Comparison of ENCODE assay signal across 8 cellular contexts in genomic region chr4:128285085-128286023, GRCh38. TPM values are rescaled to one million over a fixed set of nuclear protein-coding genes. Genes with fewer than 3 reads are reported as not detected.
DNase-seq lines count a peak whose midpoint lies in the region; ATAC-seq and TF ChIP-seq lines count a peak whose summit lies in the region.

No MANE protein-coding gene starts in this region.

- peak overlapping the region; percentile 2 for H3K27ac Mint-ChIP-seq in stimulated activated naive CD8-positive, alpha-beta T cell treated with anti-CD3 and anti-CD28 coated beads, Interleukin-15, Interleukin-2, amounts not matched to agents 100 ng/mL and 50 ng/mL, for 24 hours
- no peak overlapping the region for H3K27ac Mint-ChIP-seq in activated naive CD8-positive, alpha-beta T cell treated with anti-CD3 and anti-CD28 coated beads, Interleukin-2, amount 10 ng/mL, durations not matched to agents 7 days and 5 days

- peak overlapping the region; percentile 94 for H3K4me3 ChIP-seq in kidney epithelial cell (ENCODE audit: low read depth, low read length)

- no peak for DNase-seq in stimulated activated naive CD8-positive, alpha-beta T cell treated with anti-CD3 and anti-CD28 coated beads, Interleukin-15, Interleukin-2, amounts not matched to agents 100 U/mL and 50 U/mL, for 24 hours
- DNase-seq in activated naive CD8-positive, alpha-beta T cell treated with anti-CD3 and anti-CD28 coated beads, Interleukin-2, amount 10 ng/mL, durations not matched to agents 7 days and 5 days: no peak
- no peak for DNase-seq in kidney epithelial cell (ENCODE audit: low read depth)
- no peak for DNase-seq in 8988T
- DNase-seq in GDM1 (lab: John Stamatoyannopoulos, UW): no peak
- no peak for DNase-seq in NCI-H146 (lab: John Stamatoyannopoulos, UW)

- peak overlapping the region; percentile 89 for H3K4me3 Mint-ChIP-seq in stimulated activated naive CD8-positive, alpha-beta T cell treated with anti-CD3 and anti-CD28 coated beads, Interleukin-15, Interleukin-2, amounts not matched to agents 100 ng/mL and 50 ng/mL, for 24 hours
- H3K4me3 Mint-ChIP-seq in activated naive CD8-positive, alpha-beta T cell treated with anti-CD3 and anti-CD28 coated beads, Interleukin-2, amount 10 ng/mL, durations not matched to agents 7 days and 5 days: peak overlapping the region; percentile 92

- no peaks in the 10 kb centered on the region for H3K9me3 Mint-ChIP-seq in stimulated activated naive CD8-positive, alpha-beta T cell treated with anti-CD3 and anti-CD28 coated beads, Interleukin-15, Interleukin-2, amounts not matched to agents 100 ng/mL and 50 ng/mL, for 24 hours
- no peaks in the 10 kb centered on the region for H3K9me3 Mint-ChIP-seq in activated naive CD8-positive, alpha-beta T cell treated with anti-CD3 and anti-CD28 coated beads, Interleukin-2, amount 10 ng/mL, durations not matched to agents 7 days and 5 days

- no peak for TF ChIP-seq CTCF in kidney epithelial cell (IDR thresholded peaks at IDR 0.05; ENCODE audit: insufficient read depth, low read length, poor library complexity, severe bottlenecking)

- peaks cover 49% of the 10 kb centered on the region for H3K4me1 Mint-ChIP-seq in stimulated activated naive CD8-positive, alpha-beta T cell treated with anti-CD3 and anti-CD28 coated beads, Interleukin-15, Interleukin-2, amounts not matched to agents 100 ng/mL and 50 ng/mL, for 24 hours (ENCODE audit: low read depth)
- peaks cover 38% of the 10 kb centered on the region for H3K4me1 Mint-ChIP-seq in activated naive CD8-positive, alpha-beta T cell treated with anti-CD3 and anti-CD28 coated beads, Interleukin-2, amount 10 ng/mL, durations not matched to agents 7 days and 5 days

- peaks cover 27% of the 10 kb centered on the region for H3K36me3 Mint-ChIP-seq in stimulated activated naive CD8-positive, alpha-beta T cell treated with anti-CD3 and anti-CD28 coated beads, Interleukin-15, Interleukin-2, amounts not matched to agents 100 ng/mL and 50 ng/mL, for 24 hours (ENCODE audit: low read depth)
- H3K36me3 Mint-ChIP-seq in activated naive CD8-positive, alpha-beta T cell treated with anti-CD3 and anti-CD28 coated beads, Interleukin-2, amount 10 ng/mL, durations not matched to agents 7 days and 5 days: peaks cover 24% of the 10 kb centered on the region

- H3K36me3 ChIP-seq in kidney epithelial cell (ENCODE audit: control insufficient read depth, insufficient read depth, low read length): no peaks in the 10 kb centered on the region

- H3K27me3 ChIP-seq in kidney epithelial cell (ENCODE audit: control insufficient read depth, insufficient read depth, low read length): no peaks in the 10 kb centered on the region

- POLR2A ChIA-PET in activated naive CD8-positive, alpha-beta T cell treated with anti-CD3 and anti-CD28 coated beads, Interleukin-2, amount 10 ng/mL, durations not matched to agents 7 days and 5 days (lab: Charles Lee): interaction anchor here (1.1 to 3.7 kb wide), 3 partner anchors 229 to 527 kb away, joined by 3 to 23 read pairs (median 14); partner anchors contain the start of genes ABHD18 and MFSD8

- ATAC-seq in stimulated activated naive CD8-positive, alpha-beta T cell treated with anti-CD3 and anti-CD28 coated beads, Interleukin-15, Interleukin-2, amounts not matched to agents 100 U/mL and 50 U/mL, for 24 hours: no peak
- no peak for ATAC-seq in activated naive CD8-positive, alpha-beta T cell treated with anti-CD3 and anti-CD28 coated beads, Interleukin-2, amount 10 ng/mL, durations not matched to agents 7 days and 5 days (ENCODE audit: low read depth)
- no peak for ATAC-seq in HG02642 (IDR thresholded peaks at IDR 0.05; ENCODE audit: poor library complexity, unreplicated experiment)

- H3K27me3 Mint-ChIP-seq in stimulated activated naive CD8-positive, alpha-beta T cell treated with anti-CD3 and anti-CD28 coated beads, Interleukin-15, Interleukin-2, amounts not matched to agents 100 ng/mL and 50 ng/mL, for 24 hours: no peaks in the 10 kb centered on the region
- no peaks in the 10 kb centered on the region for H3K27me3 Mint-ChIP-seq in activated naive CD8-positive, alpha-beta T cell treated with anti-CD3 and anti-CD28 coated beads, Interleukin-2, amount 10 ng/mL, durations not matched to agents 7 days and 5 days

RNA-seq across cellular contexts. Expression of gene PGRMC2, which starts 2.3 kb away (rescaled TPM):
- total RNA-seq in activated naive CD8-positive, alpha-beta T cell treated with anti-CD3 and anti-CD28 coated beads, Interleukin-2, amount 10 ng/mL, durations not matched to agents 7 days and 5 days: 10 to 100 TPM; 44.5 to 47.1 TPM
- 29.6 and 37.3 TPM in 2 replicates for total RNA-seq in kidney epithelial cell
